ENCODE assay signal across 1 cellular context in the genomic region with DNA sequence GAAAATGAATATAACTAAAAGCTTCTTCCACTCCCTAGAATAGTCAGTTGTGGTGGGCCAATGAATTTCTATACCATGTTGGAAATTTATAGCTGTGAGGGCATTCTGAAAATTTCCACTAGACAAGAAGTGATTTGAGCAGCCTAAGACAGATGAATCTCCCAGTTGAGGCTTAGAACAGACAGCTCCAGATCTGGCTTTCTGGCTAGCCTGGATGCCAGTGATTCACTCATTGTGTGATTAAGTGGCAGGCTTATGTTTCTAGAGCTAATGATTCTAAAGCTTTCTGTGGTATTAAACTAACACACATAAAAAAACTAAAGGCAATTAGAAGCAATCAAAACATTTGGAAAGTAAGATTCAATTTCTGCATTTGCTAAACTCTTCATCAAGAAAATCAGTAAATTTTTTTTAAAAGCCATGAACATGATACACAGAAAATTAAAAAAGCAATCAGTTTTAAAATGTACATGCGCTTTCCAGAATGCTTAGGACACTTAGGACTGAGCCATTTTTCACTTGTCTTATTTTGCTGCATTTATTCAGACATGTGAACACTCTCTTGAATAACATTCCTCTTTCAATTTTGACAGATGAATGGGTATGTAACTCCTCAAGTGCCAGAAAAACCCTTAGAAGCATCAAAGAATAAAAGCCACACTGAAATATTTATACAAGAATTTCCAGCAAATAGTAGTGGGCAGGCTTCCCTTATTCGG.
TF ChIP-seq lines count a peak whose summit lies in the region.

No MANE protein-coding gene starts in this region.

TF ChIP-seq in GM23338, 12 proteins besides CTCF, POLR2A, EP300 and RAD21 (continued from another document):
- TF ChIP-seq, protein P1, sequence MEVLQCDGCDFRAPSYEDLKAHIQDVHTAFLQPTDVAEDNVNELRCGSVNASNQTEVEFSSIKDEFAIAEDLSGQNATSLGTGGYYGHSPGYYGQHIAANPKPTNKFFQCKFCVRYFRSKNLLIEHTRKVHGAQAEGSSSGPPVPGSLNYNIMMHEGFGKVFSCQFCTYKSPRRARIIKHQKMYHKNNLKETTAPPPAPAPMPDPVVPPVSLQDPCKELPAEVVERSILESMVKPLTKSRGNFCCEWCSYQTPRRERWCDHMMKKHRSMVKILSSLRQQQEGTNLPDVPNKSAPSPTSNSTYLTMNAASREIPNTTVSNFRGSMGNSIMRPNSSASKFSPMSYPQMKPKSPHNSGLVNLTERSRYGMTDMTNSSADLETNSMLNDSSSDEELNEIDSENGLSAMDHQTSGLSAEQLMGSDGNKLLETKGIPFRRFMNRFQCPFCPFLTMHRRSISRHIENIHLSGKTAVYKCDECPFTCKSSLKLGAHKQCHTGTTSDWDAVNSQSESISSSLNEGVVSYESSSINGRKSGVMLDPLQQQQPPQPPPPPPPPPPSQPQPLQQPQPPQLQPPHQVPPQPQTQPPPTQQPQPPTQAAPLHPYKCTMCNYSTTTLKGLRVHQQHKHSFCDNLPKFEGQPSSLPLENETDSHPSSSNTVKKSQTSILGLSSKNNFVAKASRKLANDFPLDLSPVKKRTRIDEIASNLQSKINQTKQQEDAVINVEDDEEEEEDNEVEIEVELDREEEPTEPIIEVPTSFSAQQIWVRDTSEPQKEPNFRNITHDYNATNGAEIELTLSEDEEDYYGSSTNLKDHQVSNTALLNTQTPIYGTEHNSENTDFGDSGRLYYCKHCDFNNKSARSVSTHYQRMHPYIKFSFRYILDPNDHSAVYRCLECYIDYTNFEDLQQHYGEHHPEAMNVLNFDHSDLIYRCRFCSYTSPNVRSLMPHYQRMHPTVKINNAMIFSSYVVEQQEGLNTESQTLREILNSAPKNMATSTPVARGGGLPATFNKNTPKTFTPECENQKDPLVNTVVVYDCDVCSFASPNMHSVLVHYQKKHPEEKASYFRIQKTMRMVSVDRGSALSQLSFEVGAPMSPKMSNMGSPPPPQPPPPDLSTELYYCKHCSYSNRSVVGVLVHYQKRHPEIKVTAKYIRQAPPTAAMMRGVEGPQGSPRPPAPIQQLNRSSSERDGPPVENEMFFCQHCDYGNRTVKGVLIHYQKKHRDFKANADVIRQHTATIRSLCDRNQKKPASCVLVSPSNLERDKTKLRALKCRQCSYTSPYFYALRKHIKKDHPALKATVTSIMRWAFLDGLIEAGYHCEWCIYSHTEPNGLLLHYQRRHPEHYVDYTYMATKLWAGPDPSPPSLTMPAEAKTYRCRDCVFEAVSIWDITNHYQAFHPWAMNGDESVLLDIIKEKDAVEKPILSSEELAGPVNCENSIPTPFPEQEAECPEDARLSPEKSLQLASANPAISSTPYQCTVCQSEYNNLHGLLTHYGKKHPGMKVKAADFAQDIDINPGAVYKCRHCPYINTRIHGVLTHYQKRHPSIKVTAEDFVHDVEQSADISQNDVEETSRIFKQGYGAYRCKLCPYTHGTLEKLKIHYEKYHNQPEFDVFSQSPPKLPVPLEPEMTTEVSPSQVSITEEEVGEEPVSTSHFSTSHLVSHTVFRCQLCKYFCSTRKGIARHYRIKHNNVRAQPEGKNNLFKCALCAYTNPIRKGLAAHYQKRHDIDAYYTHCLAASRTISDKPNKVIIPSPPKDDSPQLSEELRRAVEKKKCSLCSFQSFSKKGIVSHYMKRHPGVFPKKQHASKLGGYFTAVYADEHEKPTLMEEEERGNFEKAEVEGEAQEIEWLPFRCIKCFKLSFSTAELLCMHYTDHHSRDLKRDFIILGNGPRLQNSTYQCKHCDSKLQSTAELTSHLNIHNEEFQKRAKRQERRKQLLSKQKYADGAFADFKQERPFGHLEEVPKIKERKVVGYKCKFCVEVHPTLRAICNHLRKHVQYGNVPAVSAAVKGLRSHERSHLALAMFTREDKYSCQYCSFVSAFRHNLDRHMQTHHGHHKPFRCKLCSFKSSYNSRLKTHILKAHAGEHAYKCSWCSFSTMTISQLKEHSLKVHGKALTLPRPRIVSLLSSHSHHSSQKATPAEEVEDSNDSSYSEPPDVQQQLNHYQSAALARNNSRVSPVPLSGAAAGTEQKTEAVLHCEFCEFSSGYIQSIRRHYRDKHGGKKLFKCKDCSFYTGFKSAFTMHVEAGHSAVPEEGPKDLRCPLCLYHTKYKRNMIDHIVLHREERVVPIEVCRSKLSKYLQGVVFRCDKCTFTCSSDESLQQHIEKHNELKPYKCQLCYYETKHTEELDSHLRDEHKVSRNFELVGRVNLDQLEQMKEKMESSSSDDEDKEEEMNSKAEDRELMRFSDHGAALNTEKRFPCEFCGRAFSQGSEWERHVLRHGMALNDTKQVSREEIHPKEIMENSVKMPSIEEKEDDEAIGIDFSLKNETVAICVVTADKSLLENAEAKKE (CRISPR knock-in tag; IDR thresholded peaks at IDR 0.05), result no peak
- TF ChIP-seq CREB1 (CRISPR knock-in tag; IDR thresholded peaks at IDR 0.05; ENCODE audit: low read depth) (no peak), ZNF114 (CRISPR knock-in tag; IDR thresholded peaks at IDR 0.05) (no peak), NANOG (IDR thresholded peaks at IDR 0.05; ENCODE audit: borderline replicate concordance) (no peak), POLR2AphosphoS5 (IDR thresholded peaks at IDR 0.05; ENCODE audit: low read depth) (no peak)
- TF ChIP-seq, protein P2, sequence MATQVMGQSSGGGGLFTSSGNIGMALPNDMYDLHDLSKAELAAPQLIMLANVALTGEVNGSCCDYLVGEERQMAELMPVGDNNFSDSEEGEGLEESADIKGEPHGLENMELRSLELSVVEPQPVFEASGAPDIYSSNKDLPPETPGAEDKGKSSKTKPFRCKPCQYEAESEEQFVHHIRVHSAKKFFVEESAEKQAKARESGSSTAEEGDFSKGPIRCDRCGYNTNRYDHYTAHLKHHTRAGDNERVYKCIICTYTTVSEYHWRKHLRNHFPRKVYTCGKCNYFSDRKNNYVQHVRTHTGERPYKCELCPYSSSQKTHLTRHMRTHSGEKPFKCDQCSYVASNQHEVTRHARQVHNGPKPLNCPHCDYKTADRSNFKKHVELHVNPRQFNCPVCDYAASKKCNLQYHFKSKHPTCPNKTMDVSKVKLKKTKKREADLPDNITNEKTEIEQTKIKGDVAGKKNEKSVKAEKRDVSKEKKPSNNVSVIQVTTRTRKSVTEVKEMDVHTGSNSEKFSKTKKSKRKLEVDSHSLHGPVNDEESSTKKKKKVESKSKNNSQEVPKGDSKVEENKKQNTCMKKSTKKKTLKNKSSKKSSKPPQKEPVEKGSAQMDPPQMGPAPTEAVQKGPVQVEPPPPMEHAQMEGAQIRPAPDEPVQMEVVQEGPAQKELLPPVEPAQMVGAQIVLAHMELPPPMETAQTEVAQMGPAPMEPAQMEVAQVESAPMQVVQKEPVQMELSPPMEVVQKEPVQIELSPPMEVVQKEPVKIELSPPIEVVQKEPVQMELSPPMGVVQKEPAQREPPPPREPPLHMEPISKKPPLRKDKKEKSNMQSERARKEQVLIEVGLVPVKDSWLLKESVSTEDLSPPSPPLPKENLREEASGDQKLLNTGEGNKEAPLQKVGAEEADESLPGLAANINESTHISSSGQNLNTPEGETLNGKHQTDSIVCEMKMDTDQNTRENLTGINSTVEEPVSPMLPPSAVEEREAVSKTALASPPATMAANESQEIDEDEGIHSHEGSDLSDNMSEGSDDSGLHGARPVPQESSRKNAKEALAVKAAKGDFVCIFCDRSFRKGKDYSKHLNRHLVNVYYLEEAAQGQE (IDR thresholded peaks at IDR 0.05; ENCODE audit: unreplicated experiment), result no peak
- TF ChIP-seq, protein P3, sequence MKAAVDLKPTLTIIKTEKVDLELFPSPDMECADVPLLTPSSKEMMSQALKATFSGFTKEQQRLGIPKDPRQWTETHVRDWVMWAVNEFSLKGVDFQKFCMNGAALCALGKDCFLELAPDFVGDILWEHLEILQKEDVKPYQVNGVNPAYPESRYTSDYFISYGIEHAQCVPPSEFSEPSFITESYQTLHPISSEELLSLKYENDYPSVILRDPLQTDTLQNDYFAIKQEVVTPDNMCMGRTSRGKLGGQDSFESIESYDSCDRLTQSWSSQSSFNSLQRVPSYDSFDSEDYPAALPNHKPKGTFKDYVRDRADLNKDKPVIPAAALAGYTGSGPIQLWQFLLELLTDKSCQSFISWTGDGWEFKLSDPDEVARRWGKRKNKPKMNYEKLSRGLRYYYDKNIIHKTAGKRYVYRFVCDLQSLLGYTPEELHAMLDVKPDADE (IDR thresholded peaks at IDR 0.05), result no peak
